Comparison of ENCODE assay signal across 8 cellular contexts in genomic region chr16:1706386-1707192, GRCh38. TPM values are rescaled to one million over a fixed set of nuclear protein-coding genes. Genes with fewer than 3 reads are reported as not detected.
DNase-seq lines count a peak whose midpoint lies in the region; ATAC-seq and TF ChIP-seq lines count a peak whose summit lies in the region.

No MANE protein-coding gene starts in this region.

- DNase-seq in CD8-positive, alpha-beta memory T cell, result peak; percentile 6 to 59 (median 31)
- peak; percentile 26 for DNase-seq in activated CD8-positive, alpha-beta memory T cell treated with anti-CD3 and anti-CD28 coated beads, Interleukin-2, amount 50 U/mL, for 1 hour (ENCODE audit: extremely low read depth)
- no peak for DNase-seq in epithelial cell of prostate (ENCODE audit: low read depth, low spot score)
- peak in 9 of 10 donors; percentile 36 to 77 (median 58) for DNase-seq in naive thymus-derived CD8-positive, alpha-beta T cell
- DNase-seq in thyroid gland, result peak; percentile 15 to 22
- DNase-seq in retina, result no peak

- no peaks in the 10 kb centered on the region for H3K9me3 ChIP-seq in CD8-positive, alpha-beta memory T cell (ENCODE audit: low read length)
- H3K9me3 ChIP-seq in thyroid gland, result no peaks in the 10 kb centered on the region

- TF ChIP-seq CTCF in KMS-11 (conservative IDR thresholded peaks at IDR 0.05; ENCODE audit: low read depth, low read length) (no peak), thyroid gland (IDR thresholded peaks at IDR 0.05) (no peak)

- H3K9me3 Mint-ChIP-seq in CD8-positive, alpha-beta memory T cell, result no peaks in the 10 kb centered on the region
- H3K9me3 Mint-ChIP-seq in naive thymus-derived CD8-positive, alpha-beta T cell, result no peaks in the 10 kb centered on the region

- H3K4me1 Mint-ChIP-seq in CD8-positive, alpha-beta memory T cell, result peaks cover 36 to 53% (median 41%) of the 10 kb centered on the region in 3 donors
- peaks cover 14 to 50% (median 43%) of the 10 kb centered on the region in 4 donors for H3K4me1 Mint-ChIP-seq in naive thymus-derived CD8-positive, alpha-beta T cell

- H3K9ac ChIP-seq in KMS-11, result peak overlapping the region; percentile 63

- H3K36me3 Mint-ChIP-seq in CD8-positive, alpha-beta memory T cell, result peaks cover 0 to 37% (median 3%) of the 10 kb centered on the region in 3 donors
- peaks cover 0 to 11% (median 0%) of the 10 kb centered on the region in 3 donors for H3K36me3 Mint-ChIP-seq in naive thymus-derived CD8-positive, alpha-beta T cell

- peak; percentile 23 for ATAC-seq in GM21529 (IDR thresholded peaks at IDR 0.05; ENCODE audit: unreplicated experiment)
- peak; percentile 51 to 53 for ATAC-seq in naive thymus-derived CD8-positive, alpha-beta T cell

- peaks cover 40% of the 10 kb centered on the region for H3K79me2 ChIP-seq in KMS-11 (ENCODE audit: insufficient read depth, low read depth)

- peaks cover 33% of the 10 kb centered on the region for H3K4me1 ChIP-seq in CD8-positive, alpha-beta memory T cell (ENCODE audit: insufficient read depth, low read length)
- peaks cover 14% of the 10 kb centered on the region for H3K4me1 ChIP-seq in KMS-11 (ENCODE audit: low read depth, poor library complexity, severe bottlenecking)
- peaks cover 18 to 20% of the 10 kb centered on the region in 2 donors for H3K4me1 ChIP-seq in thyroid gland

- no peaks in the 10 kb centered on the region for H3K36me3 ChIP-seq in CD8-positive, alpha-beta memory T cell (ENCODE audit: insufficient read depth, low read length)
- no peaks in the 10 kb centered on the region for H3K36me3 ChIP-seq in KMS-11 (ENCODE audit: insufficient read depth)
- no peaks in the 10 kb centered on the region for H3K36me3 ChIP-seq in thyroid gland

- CTCF ChIA-PET in CD8-positive, alpha-beta memory T cell (lab: Charles Lee), result interaction anchor here (0.6 to 2.6 kb wide), 28 partner anchors 9 to 344 kb away, joined by 3 to 25 read pairs (median 4); partner anchors contain the start of genes CRAMP1, EME2, FAHD1 and HAGH

- peaks cover 0 to 3% of the 10 kb centered on the region in 2 donors for H3K27me3 Mint-ChIP-seq in CD8-positive, alpha-beta memory T cell
- peaks cover 0 to 1% (median 0%) of the 10 kb centered on the region in 5 donors for H3K27me3 Mint-ChIP-seq in naive thymus-derived CD8-positive, alpha-beta T cell

- H3K27ac ChIP-seq in CD8-positive, alpha-beta memory T cell (ENCODE audit: low read depth, low read length), result peak overlapping the region; percentile 91
- H3K27ac ChIP-seq in KMS-11, result peak overlapping the region; percentile 12; the same call in 1 of the 2 replicates
- peak overlapping the region; percentile 94 for H3K27ac ChIP-seq in epithelial cell of prostate
- peak overlapping the region; percentile 44 to 91 (median 78) for H3K27ac ChIP-seq in thyroid gland

- POLR2A ChIA-PET in CD8-positive, alpha-beta memory T cell (lab: Charles Lee), result interaction anchor here (0.5 to 3.0 kb wide), 14 partner anchors 11 to 735 kb away, joined by 3 to 28 read pairs (median 6); partner anchors contain the start of genes EME2, IFT140, JPT2 and MRPS34
- POLR2A ChIA-PET in naive thymus-derived CD8-positive, alpha-beta T cell (lab: Charles Lee), result interaction anchor here (0.7 to 3.5 kb wide), 27 partner anchors 11 to 402 kb away, joined by 3 to 32 read pairs (median 4); partner anchors contain the start of genes EME2, JPT2, MRPS34 and NME3

- peak overlapping the region; percentile 81 for H2AFZ ChIP-seq in KMS-11 (ENCODE audit: low read depth)

- WGBS in thyroid gland, 2 donors, result 0 to 1% methylated on average over 5 to 14 of the region's 62 CpGs

- no peak for TF ChIP-seq POLR2A in thyroid gland (IDR thresholded peaks at IDR 0.05)

- H4K20me1 ChIP-seq in KMS-11 (ENCODE audit: insufficient read depth), result no peaks in the 10 kb centered on the region

- H3K4me3 Mint-ChIP-seq in CD8-positive, alpha-beta memory T cell, result peak overlapping the region; percentile 92 to 100 (median 97)
- peak overlapping the region; percentile 89 to 100 (median 98) for H3K4me3 Mint-ChIP-seq in naive thymus-derived CD8-positive, alpha-beta T cell

- intact Hi-C loops in thyroid gland (cut with DNase I), result loop anchor here (10.0 kb wide), 1 partner anchor 92 kb away; the partner anchor contains the start of genes CRAMP1 and IFT140

- peak overlapping the region; percentile 96 for H3K4me3 ChIP-seq in CD8-positive, alpha-beta memory T cell (ENCODE audit: low read length)
- H3K4me3 ChIP-seq in KMS-11 (IDR thresholded peaks at IDR 0.05; ENCODE audit: insufficient read depth, low read depth, low read length) (no peak overlapping the region), thyroid gland (replicated peaks in 1 of 3) (peak overlapping the region; percentile 83 to 97 (median 88))

- H3K27me3 ChIP-seq in CD8-positive, alpha-beta memory T cell (ENCODE audit: insufficient read depth, low read length, poor library complexity, severe bottlenecking), result no peaks in the 10 kb centered on the region
- H3K27me3 ChIP-seq in KMS-11 (ENCODE audit: insufficient read depth, low read depth), result no peaks in the 10 kb centered on the region
- H3K27me3 ChIP-seq in thyroid gland, result no peaks in the 10 kb centered on the region

- H3K27ac Mint-ChIP-seq in CD8-positive, alpha-beta memory T cell, result peak overlapping the region; percentile 87 to 99 (median 94)
- H3K27ac Mint-ChIP-seq in naive thymus-derived CD8-positive, alpha-beta T cell, result peak overlapping the region; percentile 72 to 100 (median 93)

- peak overlapping the region; percentile 97 for H3K4me2 ChIP-seq in KMS-11

RNA-seq across cellular contexts. Expression of gene MAPK8IP3, which starts 0.6 kb away (rescaled TPM):
- 10 to 100 TPM; 57.1 to 63.2 TPM for total RNA-seq in CD8-positive, alpha-beta memory T cell
- 2.3 TPM for polyA plus RNA-seq in CD8-positive, alpha-beta memory T cell
- 100 to 1,000 TPM; 315 to 342 TPM for total RNA-seq in naive thymus-derived CD8-positive, alpha-beta T cell
- 1 to 10 TPM in 2 of 3 donors, under 1 TPM in 1; 0.87 to 2.8 (median 2.5) TPM for polyA plus RNA-seq in naive thymus-derived CD8-positive, alpha-beta T cell
- total RNA-seq in thyroid gland, result 100 to 1,000 TPM in 1 of 4 donors, 10 to 100 TPM in 3; 45.7 to 137 (median 60.4) TPM

RNA-seq across cellular contexts. Expression of gene JPT2, which starts 28.5 kb away (rescaled TPM):
- 100 to 1,000 TPM; 106 TPM for total RNA-seq in CD8-positive, alpha-beta memory T cell
- polyA plus RNA-seq in CD8-positive, alpha-beta memory T cell, result 12.5 TPM
- total RNA-seq in naive thymus-derived CD8-positive, alpha-beta T cell, result 10 to 100 TPM; 28.0 to 36.2 TPM
- polyA plus RNA-seq in naive thymus-derived CD8-positive, alpha-beta T cell, result 10 to 100 TPM in 1 of 3 donors, 1 to 10 TPM in 2; 9.1 to 10.3 (median 9.8) TPM
- total RNA-seq in thyroid gland, result 10 to 100 TPM; 30.8 to 50.3 (median 44.9) TPM

Comparison
In these comparisons a context has a peak if more than half of its experiments do, and no peak if none do; other contexts are left out.
1. DNase-seq: peak in CD8-positive, alpha-beta memory T cell (5 of 5), activated CD8-positive, alpha-beta memory T cell treated with anti-CD3 and anti-CD28 coated beads, Interleukin-2, amount 50 U/mL, for 1 hour (single experiment), naive thymus-derived CD8-positive, alpha-beta T cell (9 of 10) and thyroid gland (2 of 2); none in epithelial cell of prostate (single experiment) and retina (single experiment).
2. H3K27ac ChIP-seq: peak in every context shown above with its lines; median percentile 94 in epithelial cell of prostate; 91 in CD8-positive, alpha-beta memory T cell; 78 in thyroid gland; 12 in KMS-11.